Comparison of ENCODE assay signal across 18 cellular contexts in genomic region chr18:32333781-32334180, GRCh38.
A peak's percentile ranks its signal among the peaks of the same experiment; 100 is the strongest.
DNase-seq lines count a peak whose midpoint lies in the region; ATAC-seq, FAIRE-seq and TF ChIP-seq lines count a peak whose summit lies in the region.
"Had no signal": no experiment of that assay in that cellular context is flagged by ENCODE, and none has a peak within 500 bp of the region (broad histone marks: within the 10 kb centered on the region; RNA-seq: fewer than 3 reads in every experiment).

No MANE protein-coding gene starts in this region.

- H3K27me3 ChIP-seq in GM23338 (ENCODE audit: insufficient read depth): no peaks in the 10 kb centered on the region
- no peaks in the 10 kb centered on the region for H3K27me3 ChIP-seq in dorsolateral prefrontal cortex
- no peaks in the 10 kb centered on the region for H3K27me3 ChIP-seq in pancreas
- no peaks in the 10 kb centered on the region for H3K27me3 ChIP-seq in ovary
- H3K27me3 ChIP-seq: tibial artery had no signal

- no peaks in the 10 kb centered on the region for H4K20me1 ChIP-seq in GM23338 (replicated peaks; ENCODE audit: insufficient read depth)

- H3K4me1 Mint-ChIP-seq in GM23338: peaks cover 5% of the 10 kb centered on the region; the same call in 2 of the 3 replicates
- H3K4me1 Mint-ChIP-seq: mesothelial cell of epicardium had no signal

- H3K4me3 Mint-ChIP-seq in GM23338: no peak overlapping the region
- H3K4me3 Mint-ChIP-seq: activated CD8-positive, alpha-beta T cell treated with anti-CD3 and anti-CD28 coated beads for 36 hours; activated T-helper 1 cell treated with anti-CD3 and anti-CD28 coated beads, Interleukin-12 subunit alpha, Interleukin-12 subunit beta, Interleukin-2, Interleukin-4 antibody, amounts not matched to agents 30 ng/mL and 10 ng/mL and 1 ng/mL, durations not matched to agents 14 hours and 24 hours and 36 hours; HFFc6; mesothelial cell of epicardium had no signal

- H3K4me3 ChIP-seq in GM23338 (no peak overlapping the region), dorsolateral prefrontal cortex (peak overlapping the region in 2 of 59 donors; percentile 9 to 10), pancreas (no peak overlapping the region), ovary (no peak overlapping the region)
- H3K4me3 ChIP-seq: K562, tibial artery had no signal

- intact Hi-C loops in dorsolateral prefrontal cortex (cut with DNase I) (loop anchor here in 1 of 2 donors (5.0 kb wide), 1 partner anchor 139 kb away; the partner anchor contains the start of gene GAREM1), pancreas (cut with DNase I) (no loop called here), ovary (cut with DNase I) (no loop called here)

- FAIRE-seq in pancreas (lab: Jason Lieb, UNC): no peak
- FAIRE-seq: colon, GM12891, K562, small intestine had no signal

- no peak for TF ChIP-seq EP300 in ovary (IDR thresholded peaks at IDR 0.05)

- WGBS in pancreas, 2 donors: 35 to 42% methylated on average over 7 of the region's 7 CpGs
- 88 to 95% (median 88%) methylated on average over 7 of the region's 7 CpGs for WGBS in ovary, 3 donors

- H3K4me2 ChIP-seq in GM23338: no peak overlapping the region

- no peaks in the 10 kb centered on the region for H3K9me3 ChIP-seq in pancreas
- no peaks in the 10 kb centered on the region for H3K9me3 ChIP-seq in ovary
- H3K9me3 ChIP-seq: tibial artery had no signal

- H2AFZ ChIP-seq in GM23338: no peak overlapping the region

- DNase-seq in GM23338 (ENCODE audit: low spot score): no peak
- DNase-seq in NCI-H69 (lab: John Stamatoyannopoulos, UW): peak; percentile 63
- DNase-seq in dorsolateral prefrontal cortex: peak in 9 of 10 donors; percentile 28 to 65 (median 58)
- peak; percentile 50 to 69 (median 62) for DNase-seq in pancreas
- no peak for DNase-seq in SW480 (ENCODE audit: low spot score)
- DNase-seq in activated CD4-positive, alpha-beta T cell treated with anti-CD3 and anti-CD28 coated beads, Interleukin-2, amount 50 U/mL, for 48 hours: no peak
- DNase-seq in ovary: no peak
- DNase-seq: activated CD8-positive, alpha-beta T cell treated with anti-CD3 and anti-CD28 coated beads for 36 hours; HFFc6; NCI-H1105 treated with DMSO at 0.1 percent for 48 hours; small intestine; tibial artery had no signal

- H3K4me1 ChIP-seq in GM23338 (ENCODE audit: insufficient read depth) (0 out of 2 replicates have a peak, but pooled peaks cover 3% of the 10 kb centered on the region), pancreas (peaks cover 0 to 20% (median 11%) of the 10 kb centered on the region in 3 donors), ovary (ENCODE audit: insufficient read depth) (no peaks in the 10 kb centered on the region)

- H3F3A ChIP-seq in GM23338 (replicated peaks; ENCODE audit: low read depth): no peaks in the 10 kb centered on the region

- H3K9me2 ChIP-seq in GM23338 (ENCODE audit: insufficient read depth): no peaks in the 10 kb centered on the region

- H3K36me3 Mint-ChIP-seq in GM23338 (ENCODE audit: low read depth): no peaks in the 10 kb centered on the region
- H3K36me3 Mint-ChIP-seq: mesothelial cell of epicardium had no signal

- ATAC-seq in GM23338: peak; percentile 39; the same call in 2 of the 3 replicates
- peak; percentile 78 to 94 (median 90) for ATAC-seq in pancreas
- no peak for ATAC-seq in GM18502 (IDR thresholded peaks at IDR 0.05; ENCODE audit: poor library complexity, unreplicated experiment)
- ATAC-seq: activated CD8-positive, alpha-beta T cell treated with anti-CD3 and anti-CD28 coated beads for 36 hours; K562 had no signal

- no peak for TF ChIP-seq POLR2A in ovary (IDR thresholded peaks at IDR 0.05)

- H3K36me3 ChIP-seq in GM23338 (ENCODE audit: insufficient read depth) (no peaks in the 10 kb centered on the region), pancreas (no peaks in the 10 kb centered on the region), ovary (no peaks in the 10 kb centered on the region)
- H3K36me3 ChIP-seq: tibial artery had no signal

- no peaks in the 10 kb centered on the region for H3K9me3 Mint-ChIP-seq in GM23338
- H3K9me3 Mint-ChIP-seq: activated CD8-positive, alpha-beta T cell treated with anti-CD3 and anti-CD28 coated beads for 36 hours; activated T-helper 1 cell treated with anti-CD3 and anti-CD28 coated beads, Interleukin-12 subunit alpha, Interleukin-12 subunit beta, Interleukin-2, Interleukin-4 antibody, amounts not matched to agents 30 ng/mL and 10 ng/mL and 1 ng/mL, durations not matched to agents 14 hours and 24 hours and 36 hours; mesothelial cell of epicardium had no signal

- H3K27me3 Mint-ChIP-seq in GM23338 (ENCODE audit: insufficient read depth, low read depth, poor library complexity): no peaks in the 10 kb centered on the region

- TF ChIP-seq CTCF in GM23338 (conservative IDR thresholded peaks at IDR 0.05; ENCODE audit: low read depth in 2 of 2) (peak in 1 of 2 experiments; percentile 32; a peak in 2 of 4 replicates), dorsolateral prefrontal cortex (IDR thresholded peaks at IDR 0.05 in 54 of 56, conservative IDR thresholded peaks at IDR 0.05 in 2 of 56; ENCODE audit: low read depth in 1 of 56, partially characterized antibody in 56 of 56) (peak in 40 of 56 donors; percentile 1 to 54 (median 28)), pancreas (IDR thresholded peaks at IDR 0.05) (no peak), ovary (IDR thresholded peaks at IDR 0.05) (no peak)

- H3K27ac Mint-ChIP-seq in GM23338: no peak overlapping the region
- H3K27ac Mint-ChIP-seq: activated CD8-positive, alpha-beta T cell treated with anti-CD3 and anti-CD28 coated beads for 36 hours; activated T-helper 1 cell treated with anti-CD3 and anti-CD28 coated beads, Interleukin-12 subunit alpha, Interleukin-12 subunit beta, Interleukin-2, Interleukin-4 antibody, amounts not matched to agents 30 ng/mL and 10 ng/mL and 1 ng/mL, durations not matched to agents 14 hours and 24 hours and 36 hours; HFFc6; mesothelial cell of epicardium had no signal

- no peaks in the 10 kb centered on the region for H3K79me2 ChIP-seq in GM23338 (replicated peaks; ENCODE audit: insufficient read depth)

- H3K27ac ChIP-seq in GM23338 (ENCODE audit: low read depth): no peak overlapping the region
- peak overlapping the region in 33 of 59 donors; percentile 1 to 73 (median 48) for H3K27ac ChIP-seq in dorsolateral prefrontal cortex
- H3K27ac ChIP-seq in pancreas: peak overlapping the region in 2 of 4 donors; percentile 18 to 59
- H3K27ac ChIP-seq in ovary: no peak overlapping the region
- H3K27ac ChIP-seq: tibial artery had no signal

TF ChIP-seq in GM23338, 12 proteins besides CTCF, POLR2A, EP300 and RAD21:
- TF ChIP-seq ETS1 (IDR thresholded peaks at IDR 0.05): no peak
- no peak for TF ChIP-seq CREB1 (CRISPR knock-in tag; IDR thresholded peaks at IDR 0.05; ENCODE audit: low read depth)
- no peak for TF ChIP-seq EZH2 (IDR thresholded peaks at IDR 0.05; ENCODE audit: low read depth, unreplicated experiment)
- TF ChIP-seq STAT1 (IDR thresholded peaks at IDR 0.05; ENCODE audit: unreplicated experiment): no peak
- TF ChIP-seq, protein P1, sequence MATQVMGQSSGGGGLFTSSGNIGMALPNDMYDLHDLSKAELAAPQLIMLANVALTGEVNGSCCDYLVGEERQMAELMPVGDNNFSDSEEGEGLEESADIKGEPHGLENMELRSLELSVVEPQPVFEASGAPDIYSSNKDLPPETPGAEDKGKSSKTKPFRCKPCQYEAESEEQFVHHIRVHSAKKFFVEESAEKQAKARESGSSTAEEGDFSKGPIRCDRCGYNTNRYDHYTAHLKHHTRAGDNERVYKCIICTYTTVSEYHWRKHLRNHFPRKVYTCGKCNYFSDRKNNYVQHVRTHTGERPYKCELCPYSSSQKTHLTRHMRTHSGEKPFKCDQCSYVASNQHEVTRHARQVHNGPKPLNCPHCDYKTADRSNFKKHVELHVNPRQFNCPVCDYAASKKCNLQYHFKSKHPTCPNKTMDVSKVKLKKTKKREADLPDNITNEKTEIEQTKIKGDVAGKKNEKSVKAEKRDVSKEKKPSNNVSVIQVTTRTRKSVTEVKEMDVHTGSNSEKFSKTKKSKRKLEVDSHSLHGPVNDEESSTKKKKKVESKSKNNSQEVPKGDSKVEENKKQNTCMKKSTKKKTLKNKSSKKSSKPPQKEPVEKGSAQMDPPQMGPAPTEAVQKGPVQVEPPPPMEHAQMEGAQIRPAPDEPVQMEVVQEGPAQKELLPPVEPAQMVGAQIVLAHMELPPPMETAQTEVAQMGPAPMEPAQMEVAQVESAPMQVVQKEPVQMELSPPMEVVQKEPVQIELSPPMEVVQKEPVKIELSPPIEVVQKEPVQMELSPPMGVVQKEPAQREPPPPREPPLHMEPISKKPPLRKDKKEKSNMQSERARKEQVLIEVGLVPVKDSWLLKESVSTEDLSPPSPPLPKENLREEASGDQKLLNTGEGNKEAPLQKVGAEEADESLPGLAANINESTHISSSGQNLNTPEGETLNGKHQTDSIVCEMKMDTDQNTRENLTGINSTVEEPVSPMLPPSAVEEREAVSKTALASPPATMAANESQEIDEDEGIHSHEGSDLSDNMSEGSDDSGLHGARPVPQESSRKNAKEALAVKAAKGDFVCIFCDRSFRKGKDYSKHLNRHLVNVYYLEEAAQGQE (IDR thresholded peaks at IDR 0.05; ENCODE audit: unreplicated experiment): no peak
TF ChIP-seq in GM23338: peak in this region for 0.

Comparison
In these comparisons a context has a peak if more than half of its experiments do, and no peak if none do; other contexts are left out.
1. DNase-seq: peak in NCI-H69 (single experiment), dorsolateral prefrontal cortex (9 of 10) and pancreas (6 of 6); none in GM23338 (single experiment), SW480 (single experiment), activated CD4-positive, alpha-beta T cell treated with anti-CD3 and anti-CD28 coated beads, Interleukin-2, amount 50 U/mL, for 48 hours (0 of 2) and ovary (0 of 5).
2. H3K27ac ChIP-seq: peak in dorsolateral prefrontal cortex (33 of 59); none in GM23338 (single experiment) and ovary (0 of 2).
3. CTCF ChIP-seq: peak in dorsolateral prefrontal cortex (40 of 56); none in pancreas (0 of 4) and ovary (0 of 3).